In the genomic region with DNA sequence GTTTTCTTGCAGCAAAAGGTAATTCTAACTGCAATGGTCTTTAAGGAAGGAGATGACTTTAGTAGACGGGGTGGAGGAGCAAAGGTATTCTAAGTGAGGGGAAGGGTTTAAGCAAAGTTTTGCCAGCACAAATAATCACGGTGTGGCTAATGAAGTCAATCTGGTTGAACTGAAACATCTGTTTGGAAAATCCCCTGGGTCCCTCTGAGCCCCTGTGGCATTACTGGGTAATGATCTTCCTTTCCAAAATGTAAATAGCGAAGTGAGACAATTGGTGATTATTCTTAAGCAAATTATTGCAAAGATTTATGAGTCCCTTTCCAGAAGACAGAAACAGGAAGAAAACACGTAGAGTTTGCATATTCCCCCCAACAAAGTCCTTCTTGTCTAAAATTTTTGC, we compare ENCODE assay signal across 1 cellular context.
TF ChIP-seq lines count a peak whose summit lies in the region.

No MANE protein-coding gene starts in this region.

TF ChIP-seq in H1, 55 proteins besides CTCF, POLR2A, EP300 and RAD21:
- TF ChIP-seq CBX5 (IDR thresholded peaks at IDR 0.05; ENCODE audit: low read depth, low read length), result no peak
- TF ChIP-seq RBBP5 (IDR thresholded peaks at IDR 0.05; ENCODE audit: borderline replicate concordance, low read depth, low read length), result no peak
- TF ChIP-seq GTF2F1 (IDR thresholded peaks at IDR 0.05; ENCODE audit: borderline replicate concordance, low read depth, low read length), result no peak
- TF ChIP-seq TCF12 (IDR thresholded peaks at IDR 0.05; ENCODE audit: low read depth, low read length), result no peak
- TF ChIP-seq, protein P1, sequence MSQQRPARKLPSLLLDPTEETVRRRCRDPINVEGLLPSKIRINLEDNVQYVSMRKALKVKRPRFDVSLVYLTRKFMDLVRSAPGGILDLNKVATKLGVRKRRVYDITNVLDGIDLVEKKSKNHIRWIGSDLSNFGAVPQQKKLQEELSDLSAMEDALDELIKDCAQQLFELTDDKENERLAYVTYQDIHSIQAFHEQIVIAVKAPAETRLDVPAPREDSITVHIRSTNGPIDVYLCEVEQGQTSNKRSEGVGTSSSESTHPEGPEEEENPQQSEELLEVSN (IDR thresholded peaks at IDR 0.05), result peak; percentile 3; the same call in 1 of the 2 replicates
- no peak for TF ChIP-seq SIX5 (IDR thresholded peaks at IDR 0.05; ENCODE audit: low read depth, low read length)
- no peak for TF ChIP-seq POU5F1 (IDR thresholded peaks at IDR 0.05; ENCODE audit: low read depth, low read length)
- TF ChIP-seq, protein P2, sequence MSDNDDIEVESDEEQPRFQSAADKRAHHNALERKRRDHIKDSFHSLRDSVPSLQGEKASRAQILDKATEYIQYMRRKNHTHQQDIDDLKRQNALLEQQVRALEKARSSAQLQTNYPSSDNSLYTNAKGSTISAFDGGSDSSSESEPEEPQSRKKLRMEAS (IDR thresholded peaks at IDR 0.05), result no peak
- TF ChIP-seq GABPA (IDR thresholded peaks at IDR 0.05; ENCODE audit: borderline replicate concordance, insufficient read depth, low read length), result no peak
